In genomic region chr3:45227131-45227819, GRCh38 we compare ENCODE assay signal across 16 cellular contexts. TPM values are rescaled to one million over a fixed set of nuclear protein-coding genes. Genes with fewer than 3 reads are reported as not detected.
DNase-seq lines count a peak whose midpoint lies in the region; ATAC-seq, FAIRE-seq and TF ChIP-seq lines count a peak whose summit lies in the region.
"Had no signal": no experiment of that assay in that cellular context is flagged by ENCODE, and none has a peak within 500 bp of the region (broad histone marks: within the 10 kb centered on the region; RNA-seq: fewer than 3 reads in every experiment).

No MANE protein-coding gene starts in this region.

- H3K27me3 ChIP-seq in CD8-positive, alpha-beta T cell (ENCODE audit: insufficient read depth, low read length), result peaks cover 22% of the 10 kb centered on the region
- H3K27me3 ChIP-seq in HUES48 (ENCODE audit: control insufficient read depth, insufficient read depth, low read length), result peaks cover 16% of the 10 kb centered on the region
- peaks cover 0 to 5% (median 0%) of the 10 kb centered on the region in 4 experiments; a peak in 2 of 7 replicates for H3K27me3 ChIP-seq in H1 (replicated peaks in 1 of 4; ENCODE audit: control insufficient read depth in 3 of 4, extremely low read depth in 1 of 4, insufficient read depth in 3 of 4, low read length in 3 of 4)

- H3K9me3 ChIP-seq in CD8-positive, alpha-beta T cell (ENCODE audit: low read length), result no peaks in the 10 kb centered on the region
- H3K9me3 ChIP-seq in HUES48 (ENCODE audit: control insufficient read depth, insufficient read depth, low read length) (no peaks in the 10 kb centered on the region), H1 (ENCODE audit: insufficient read depth in 2 of 2, low read depth in 1 of 2, low read length in 1 of 2) (no peaks in the 10 kb centered on the region)
- H3K9me3 ChIP-seq: right lobe of liver had no signal

- 0 out of 2 replicates have a peak overlapping the region, but pooled peaks have one; percentile 27 for H2BK20ac ChIP-seq in H1 (ENCODE audit: low read length)

- H4K91ac ChIP-seq in H1 (replicated peaks; ENCODE audit: insufficient read length, low read length), result no peak overlapping the region

- no peak for DNase-seq in CD8-positive, alpha-beta T cell
- DNase-seq in H1 (ENCODE audit: low read depth in 1 of 2, low spot score in 2 of 2) (no peak), neural crest cell (ENCODE audit: low read depth, low spot score) (no peak), Right ventricle myocardium inferior (ENCODE audit: missing footprints) (no peak), iPS-NIHi11 (ENCODE audit: low spot score) (no peak)
- no peak for DNase-seq in activated CD8-positive, alpha-beta T cell treated with anti-CD3 and anti-CD28 coated beads, Interleukin-2, amount 10 ng/mL, durations not matched to agents 7 days and 5 days
- DNase-seq: activated CD4-positive, alpha-beta T cell treated with anti-CD3 and anti-CD28 coated beads for 48 hours; activated effector memory CD4-positive, alpha-beta T cell treated with anti-CD3 and anti-CD28 coated beads, Interleukin-2, amount 50 U/mL, for 16 hours; NCI-H82; right lobe of liver; stimulated activated naive B cell treated with anti-CD40 and anti-IgM and Interleukin-4, amounts not matched to agents 10 μg/mL and 1 μg/mL and 100 μg/mL, for 72 hours had no signal

- H3K23me2 ChIP-seq in H1 (ENCODE audit: low read depth, low read length), result peaks cover 7% of the 10 kb centered on the region

- H3K79me2 ChIP-seq in H1 (ENCODE audit: control insufficient read depth in 1 of 2, insufficient read depth in 2 of 2, low read length in 2 of 2), result peaks cover 0 to 16% of the 10 kb centered on the region in 2 experiments; a peak in 3 of 4 replicates

- no peak overlapping the region for H2BK120ac ChIP-seq in H1 (replicated peaks; ENCODE audit: low read depth, low read length)

- no peak overlapping the region for H3K27ac Mint-ChIP-seq in CD8-positive, alpha-beta T cell
- no peak overlapping the region for H3K27ac Mint-ChIP-seq in neural crest cell (ENCODE audit: unreplicated experiment)
- H3K27ac Mint-ChIP-seq in activated CD8-positive, alpha-beta T cell treated with anti-CD3 and anti-CD28 coated beads, Interleukin-2, amount 10 ng/mL, durations not matched to agents 7 days and 5 days, result no peak overlapping the region
- H3K27ac Mint-ChIP-seq: stimulated activated naive B cell treated with anti-CD40 and anti-IgM and Interleukin-4, amounts not matched to agents 10 μg/mL and 1 μg/mL and 100 μg/mL, for 72 hours had no signal

- H3K56ac ChIP-seq in H1 (replicated peaks; ENCODE audit: insufficient read length, low read depth, low read length), result no peak overlapping the region

- TF ChIP-seq RAD21 in H1 (IDR thresholded peaks at IDR 0.05 in 1 of 2, conservative IDR thresholded peaks at IDR 0.05 in 1 of 2; ENCODE audit: low read depth in 2 of 2, low read length in 2 of 2), result no peak

- no peak for TF ChIP-seq POLR2A in H1 (IDR thresholded peaks at IDR 0.05; ENCODE audit: control extremely low read depth in 1 of 2, low read depth in 2 of 2, low read length in 2 of 2)

- intact Hi-C loops in CD8-positive, alpha-beta T cell (cut with DNase I, micrococcal nuclease), result loop anchor here in 1 of 2 experiments (5.0 kb wide), 1 partner anchor 1325 kb away; no protein-coding TSS in a partner anchor
- intact Hi-C loops in Right ventricle myocardium inferior (cut with DNase I), result loop anchor here (5.0 kb wide), 1 partner anchor 270 kb away; no protein-coding TSS in a partner anchor

- H3K4me3 ChIP-seq in CD8-positive, alpha-beta T cell (ENCODE audit: low read depth, low read length), result no peak overlapping the region
- H3K4me3 ChIP-seq in HUES48 (ENCODE audit: low read depth, low read length), result peak overlapping the region; percentile 81
- peak overlapping the region in 2 of 4 experiments; percentile 37 to 55; a peak in 3 of 8 replicates for H3K4me3 ChIP-seq in H1 (ENCODE audit: extremely low read depth in 1 of 4, insufficient read depth in 2 of 4, low read depth in 3 of 4, low read length in 4 of 4)

- WGBS in H1 (ENCODE audit: extremely low coverage in 1 of 2, insufficient coverage in 1 of 2, insufficient read length in 1 of 2, insufficient replicate concordance in 2 of 2, low coverage in 1 of 2, low lambda C conversion rate in 2 of 2, missing lambda C conversion rate in 1 of 2), 2 experiments, result 74% methylated on average over 6 of the region's 6 CpGs; no CpG with 5 or more reads in 1 of the 2 experiments

- peaks cover 8% of the 10 kb centered on the region for H3K4me1 ChIP-seq in CD8-positive, alpha-beta T cell (ENCODE audit: insufficient read depth, low read length)
- peaks cover 18% of the 10 kb centered on the region for H3K4me1 ChIP-seq in HUES48 (ENCODE audit: control insufficient read depth, insufficient read depth, low read length)
- H3K4me1 ChIP-seq in H1 (replicated peaks in 1 of 4; ENCODE audit: control insufficient read depth in 3 of 4, insufficient read depth in 4 of 4, low read length in 3 of 4), result peaks cover 1 to 15% (median 6%) of the 10 kb centered on the region in 4 experiments; a peak in 6 of 7 replicates

- H3K4me2 ChIP-seq in H1 (ENCODE audit: insufficient read depth in 1 of 2, low read depth in 2 of 2, low read length in 2 of 2), result peak overlapping the region; percentile 81 to 93; a peak in 3 of 4 replicates

- H3K14ac ChIP-seq in H1 (ENCODE audit: insufficient read length), result no peak overlapping the region

- H3K4me1 Mint-ChIP-seq in CD8-positive, alpha-beta T cell (ENCODE audit: low read depth), result peaks cover 11% of the 10 kb centered on the region
- peaks cover 32% of the 10 kb centered on the region for H3K4me1 Mint-ChIP-seq in neural crest cell
- peaks cover 11% of the 10 kb centered on the region for H3K4me1 Mint-ChIP-seq in activated CD8-positive, alpha-beta T cell treated with anti-CD3 and anti-CD28 coated beads, Interleukin-2, amount 10 ng/mL, durations not matched to agents 7 days and 5 days (ENCODE audit: low read depth)

- H3K79me1 ChIP-seq in H1 (ENCODE audit: low read depth, low read length), result no peaks in the 10 kb centered on the region

- FAIRE-seq in H1 (lab: Jason Lieb, UNC), result peak; percentile 19
- FAIRE-seq: GM18507 had no signal

- H2BK12ac ChIP-seq in H1 (ENCODE audit: low read depth, low read length), result no peak overlapping the region

- no peak for TF ChIP-seq EP300 in H1 (IDR thresholded peaks at IDR 0.05; ENCODE audit: borderline replicate concordance in 1 of 2, low read depth in 2 of 2, low read length in 2 of 2)

- POLR2A ChIA-PET in CD8-positive, alpha-beta T cell (lab: Charles Lee), result no interaction called here
- POLR2A ChIA-PET in H1 (lab: Charles Lee; ENCODE audit: partially characterized antibody), result interaction anchor here (0.7 kb wide), 1 partner anchor 26 kb away, joined by 4 read pairs; no protein-coding TSS in a partner anchor
- POLR2A ChIA-PET in activated CD8-positive, alpha-beta T cell treated with anti-CD3 and anti-CD28 coated beads, Interleukin-2, amount 10 ng/mL, durations not matched to agents 7 days and 5 days (lab: Charles Lee), result no interaction called here

- CTCF ChIA-PET in CD8-positive, alpha-beta T cell (lab: Charles Lee), result interaction anchor here (2.2 to 3.3 kb wide), 2 partner anchors 16 to 186 kb away, joined by 9 to 11 read pairs; no protein-coding TSS in a partner anchor
- CTCF ChIA-PET in H1 (lab: Charles Lee; ENCODE audit: partially characterized antibody), result interaction anchor here (0.5 to 3.9 kb wide), 23 partner anchors 10 to 622 kb away, joined by 3 to 13 read pairs (median 3); no protein-coding TSS in a partner anchor
- CTCF ChIA-PET in activated CD8-positive, alpha-beta T cell treated with anti-CD3 and anti-CD28 coated beads, Interleukin-2, amount 10 ng/mL, durations not matched to agents 7 days and 5 days (lab: Charles Lee), result interaction anchor here (0.7 to 2.7 kb wide), 2 partner anchors 16 to 185 kb away, joined by 3 to 10 read pairs; no protein-coding TSS in a partner anchor

- H4K5ac ChIP-seq in H1 (ENCODE audit: insufficient read length, low read depth, low read length), result no peak overlapping the region

- no peak overlapping the region for H2BK5ac ChIP-seq in H1 (ENCODE audit: low read depth, low read length)

- no peak overlapping the region for H3K23ac ChIP-seq in H1 (ENCODE audit: insufficient read length)

- H4K20me1 ChIP-seq in H1 (replicated peaks in 1 of 2; ENCODE audit: control insufficient read depth in 1 of 2, insufficient read depth in 2 of 2, low read length in 2 of 2), result peaks cover 0 to 4% of the 10 kb centered on the region in 2 experiments

- H3K9ac ChIP-seq in HUES48 (ENCODE audit: low read depth, low read length) (0 out of 2 replicates have a peak overlapping the region, but pooled peaks have one; percentile 7), H1 (replicated peaks in 1 of 4; ENCODE audit: extremely low read depth in 1 of 4, low read depth in 3 of 4, low read length in 3 of 4) (no peak overlapping the region; a peak in 1 of 7 replicates)
- H3K9ac ChIP-seq: KMS-11 had no signal

- peak overlapping the region; percentile 2 for H3K4me3 Mint-ChIP-seq in CD8-positive, alpha-beta T cell
- H3K4me3 Mint-ChIP-seq in neural crest cell, result peak overlapping the region; percentile 83
- no peak overlapping the region for H3K4me3 Mint-ChIP-seq in activated CD8-positive, alpha-beta T cell treated with anti-CD3 and anti-CD28 coated beads, Interleukin-2, amount 10 ng/mL, durations not matched to agents 7 days and 5 days

- no peak for ATAC-seq in CD8-positive, alpha-beta T cell
- ATAC-seq in activated CD8-positive, alpha-beta T cell treated with anti-CD3 and anti-CD28 coated beads, Interleukin-2, amount 10 ng/mL, durations not matched to agents 7 days and 5 days, result no peak
- ATAC-seq in GM18907 (IDR thresholded peaks at IDR 0.05; ENCODE audit: unreplicated experiment), result no peak
- no peak for ATAC-seq in Right ventricle myocardium inferior

- no peak overlapping the region for H3K4ac ChIP-seq in H1 (replicated peaks; ENCODE audit: insufficient read length, low read depth, low read length)

- peaks cover 65% of the 10 kb centered on the region for H3K27me3 Mint-ChIP-seq in CD8-positive, alpha-beta T cell (ENCODE audit: low read depth)
- H3K27me3 Mint-ChIP-seq in neural crest cell (ENCODE audit: low read depth), result peaks cover 67% of the 10 kb centered on the region
- peaks cover 70% of the 10 kb centered on the region for H3K27me3 Mint-ChIP-seq in activated CD8-positive, alpha-beta T cell treated with anti-CD3 and anti-CD28 coated beads, Interleukin-2, amount 10 ng/mL, durations not matched to agents 7 days and 5 days (ENCODE audit: low read depth)

- H3K18ac ChIP-seq in H1 (ENCODE audit: extremely low read depth, low read length), result no peak overlapping the region

- no peak overlapping the region for H2BK15ac ChIP-seq in H1 (ENCODE audit: low read length)

- H2AFZ ChIP-seq in H1 (ENCODE audit: low read length), result no peak overlapping the region

- H4K8ac ChIP-seq in H1 (ENCODE audit: extremely low read depth, insufficient read depth, low read length), result no peak overlapping the region

- H3K36me3 ChIP-seq in CD8-positive, alpha-beta T cell (ENCODE audit: insufficient read depth, low read length), result no peaks in the 10 kb centered on the region
- H3K36me3 ChIP-seq in HUES48 (ENCODE audit: control insufficient read depth, insufficient read depth, low read length), result no peaks in the 10 kb centered on the region
- H3K36me3 ChIP-seq in H1 (ENCODE audit: control insufficient read depth in 2 of 4, insufficient read depth in 4 of 4, low read length in 3 of 4), result no peaks in the 10 kb centered on the region
- H3K36me3 ChIP-seq: cardiac muscle cell, right lobe of liver had no signal

- H2AK5ac ChIP-seq in H1 (ENCODE audit: low read depth, low read length), result no peak overlapping the region

- H3K27ac ChIP-seq in CD8-positive, alpha-beta T cell (ENCODE audit: low read depth, low read length), result no peak overlapping the region
- H3K27ac ChIP-seq in HUES48 (ENCODE audit: low read depth, low read length) (no peak overlapping the region), H1 (ENCODE audit: low read depth, low read length) (no peak overlapping the region)
- H3K27ac ChIP-seq: cardiac muscle cell, KMS-11, right lobe of liver had no signal

- no peaks in the 10 kb centered on the region for H3K9me3 Mint-ChIP-seq in CD8-positive, alpha-beta T cell
- H3K9me3 Mint-ChIP-seq in neural crest cell, result no peaks in the 10 kb centered on the region
- no peaks in the 10 kb centered on the region for H3K9me3 Mint-ChIP-seq in activated CD8-positive, alpha-beta T cell treated with anti-CD3 and anti-CD28 coated beads, Interleukin-2, amount 10 ng/mL, durations not matched to agents 7 days and 5 days (ENCODE audit: insufficient read depth)
- H3K9me3 Mint-ChIP-seq: stimulated activated naive B cell treated with anti-CD40 and anti-IgM and Interleukin-4, amounts not matched to agents 10 μg/mL and 1 μg/mL and 100 μg/mL, for 72 hours had no signal

- H3K36me3 Mint-ChIP-seq in CD8-positive, alpha-beta T cell, result no peaks in the 10 kb centered on the region
- no peaks in the 10 kb centered on the region for H3K36me3 Mint-ChIP-seq in neural crest cell (ENCODE audit: low read depth)
- H3K36me3 Mint-ChIP-seq in activated CD8-positive, alpha-beta T cell treated with anti-CD3 and anti-CD28 coated beads, Interleukin-2, amount 10 ng/mL, durations not matched to agents 7 days and 5 days (ENCODE audit: low read depth), result peaks cover 3% of the 10 kb centered on the region
- H3K36me3 Mint-ChIP-seq: stimulated activated naive B cell treated with anti-CD40 and anti-IgM and Interleukin-4, amounts not matched to agents 10 μg/mL and 1 μg/mL and 100 μg/mL, for 72 hours had no signal

- TF ChIP-seq CTCF in CD8-positive, alpha-beta T cell (IDR thresholded peaks at IDR 0.05), result no peak
- no peak for TF ChIP-seq CTCF in H1 (IDR thresholded peaks at IDR 0.05; ENCODE audit: control extremely low read depth in 1 of 3, insufficient read depth in 1 of 3, low read depth in 1 of 3, low read length in 3 of 3)
- no peak for TF ChIP-seq CTCF in neural crest cell (conservative IDR thresholded peaks at IDR 0.05)

RNA-seq across cellular contexts. Expression of gene TMEM158, which starts 1.2 kb away (rescaled TPM):
- total RNA-seq in CD8-positive, alpha-beta T cell, result not detected
- 30.3 and 35.5 TPM in 2 replicates for total RNA-seq in H1 (2021; fragmentation: NEBNext Ultra II Directional; extraction: Animal tissue kit (Norgen Biotek cat#: 25700))
- 6.8 and 17.5 TPM in 2 replicates for polyA plus RNA-seq in H1 (2011; rRNA removed)
- polyA plus RNA-seq in H1 (2011; cell fraction: cytosol; rRNA removed), result 13.1 TPM
- 13.5 TPM for polyA plus RNA-seq in H1 (2011; cell fraction: nucleus; rRNA removed)
- 9.6 to 16.2 TPM (median 14.0 TPM) in 4 replicates for polyA plus RNA-seq in H1 (2012, experiment 1 of 2)
- polyA plus RNA-seq in H1 (2012, experiment 2 of 2), result 13.0 TPM
- polyA plus RNA-seq in H1 (2013, experiment 1 of 2), result 20.9 TPM
- polyA plus RNA-seq in H1 (2013, experiment 2 of 2), result 20.0 TPM
- 1.3 and 1.8 TPM in 2 replicates for polyA minus RNA-seq in H1 (2011; rRNA and poly(A)+ RNA removed)
- polyA minus RNA-seq in H1 (2011; cell fraction: cytosol; rRNA and poly(A)+ RNA removed), result 11.8 TPM
- polyA minus RNA-seq in H1 (2011; cell fraction: nucleus; rRNA and poly(A)+ RNA removed), result 6.5 TPM
- total RNA-seq in neural crest cell (10.6 and 10.7 TPM in 2 replicates), Right ventricle myocardium inferior (0.60 TPM)
- total RNA-seq in activated CD8-positive, alpha-beta T cell treated with anti-CD3 and anti-CD28 coated beads, Interleukin-2, amount 10 ng/mL, durations not matched to agents 7 days and 5 days, result under 1 TPM; 0.13 to 0.24 TPM
